8 cellular contexts compared by ENCODE assay signal in genomic region chr14:52920411-52920810, GRCh38. TPM values are rescaled to one million over a fixed set of nuclear protein-coding genes. Genes with fewer than 3 reads are reported as not detected.
DNase-seq lines count a peak whose midpoint lies in the region; ATAC-seq and TF ChIP-seq lines count a peak whose summit lies in the region.
"Not testable (repeated sequence)": the region's sequence is repeated elsewhere in the genome, so short reads cannot be mapped to it uniquely, and the experiment has no call there.

No MANE protein-coding gene starts in this region.

- H3K4me1 ChIP-seq in CD8-positive, alpha-beta memory T cell (ENCODE audit: insufficient read depth, low read length): peaks cover 21% of the 10 kb centered on the region
- H3K4me1 ChIP-seq in Loucy (ENCODE audit: insufficient read depth, low read length, poor library complexity, severe bottlenecking) (peaks cover 71% of the 10 kb centered on the region), adipocyte (ENCODE audit: control insufficient read depth, insufficient read depth, low read length) (peaks cover 84% of the 10 kb centered on the region), gastrocnemius medialis (peaks cover 58 to 71% of the 10 kb centered on the region in 2 donors), tibial artery (peaks cover 0 to 100% (median 73%) of the 10 kb centered on the region in 4 donors)

- not testable (repeated sequence) for H3F3A ChIP-seq in Loucy (ENCODE audit: low read depth)

- H3K4me1 Mint-ChIP-seq in CD8-positive, alpha-beta memory T cell: peaks cover 28 to 41% (median 38%) of the 10 kb centered on the region in 3 donors
- peaks cover 31 to 47% of the 10 kb centered on the region in 2 donors for H3K4me1 Mint-ChIP-seq in natural killer cell treated with Interleukin-12 subunit alpha and Interleukin-12 subunit beta and Interleukin-15 and Interleukin-18, amount 100 ng/mL, for 72 hours (ENCODE audit: low read depth in 2 of 2)

- peaks cover 13% of the 10 kb centered on the region; the same call in 1 of the 2 replicates for H3K79me2 ChIP-seq in Loucy (ENCODE audit: insufficient read depth, low read length)

- H3K4me3 ChIP-seq in CD8-positive, alpha-beta memory T cell (ENCODE audit: low read length); Loucy (ENCODE audit: low read length, poor library complexity, severe bottlenecking); adipocyte (ENCODE audit: low read length); gastrocnemius medialis; tibial artery: not testable (repeated sequence)

- H2AFZ ChIP-seq in Loucy (ENCODE audit: low read length): 0 out of 2 replicates have a peak overlapping the region, but pooled peaks have one; percentile 14

- intact Hi-C loops in gastrocnemius medialis (cut with DNase I; ENCODE audit: low total_unique reads); tibial artery (cut with DNase I; ENCODE audit: low total_unique reads): not testable (repeated sequence)

- H3K36me3 ChIP-seq in CD8-positive, alpha-beta memory T cell (ENCODE audit: insufficient read depth, low read length); Loucy (ENCODE audit: insufficient read depth, low read length); gastrocnemius medialis; tibial artery: not testable (repeated sequence)
- peaks cover 29% of the 10 kb centered on the region for H3K36me3 ChIP-seq in adipocyte (ENCODE audit: control insufficient read depth, insufficient read depth, low read length, severe bottlenecking)

- not testable (repeated sequence) for TF ChIP-seq POLR2A in gastrocnemius medialis (IDR thresholded peaks at IDR 0.05)

- H4K20me1 ChIP-seq in Loucy (ENCODE audit: insufficient read depth, low read length, poor library complexity, severe bottlenecking): not testable (repeated sequence)

- not testable (repeated sequence) for H3K9me2 ChIP-seq in Loucy (replicated peaks; ENCODE audit: low read depth, low read length)

- CTCF ChIA-PET in CD8-positive, alpha-beta memory T cell (lab: Charles Lee): interaction anchor here (2.5 kb wide), 1 partner anchor 40 kb away, joined by 19 read pairs; no protein-coding TSS in a partner anchor

- H3K27me3 ChIP-seq in CD8-positive, alpha-beta memory T cell (ENCODE audit: insufficient read depth, low read length, poor library complexity, severe bottlenecking); Loucy (ENCODE audit: insufficient read depth, low read length, poor library complexity, severe bottlenecking); adipocyte (replicated peaks; ENCODE audit: control insufficient read depth, insufficient read depth, low read length); gastrocnemius medialis; tibial artery: not testable (repeated sequence)

- ATAC-seq in natural killer cell treated with Interleukin-12 subunit alpha and Interleukin-12 subunit beta and Interleukin-15 and Interleukin-18, amount 100 ng/mL, for 72 hours; gastrocnemius medialis: not testable (repeated sequence)

- POLR2A ChIA-PET in CD8-positive, alpha-beta memory T cell (lab: Charles Lee): not testable (repeated sequence)

- H3K9ac ChIP-seq in Loucy (ENCODE audit: low read depth, low read length, poor library complexity, severe bottlenecking): not testable (repeated sequence)
- peak overlapping the region; percentile 30 for H3K9ac ChIP-seq in adipocyte (ENCODE audit: low read length)

- not testable (repeated sequence) for H3K4me2 ChIP-seq in Loucy (ENCODE audit: low read depth, low read length, poor library complexity, severe bottlenecking)

- not testable (repeated sequence) for H3K27ac ChIP-seq in CD8-positive, alpha-beta memory T cell (ENCODE audit: low read depth, low read length)
- H3K27ac ChIP-seq in epithelial cell of prostate: peak overlapping the region; percentile 93
- peak overlapping the region in 3 of 4 donors; percentile 59 to 65 (median 65) for H3K27ac ChIP-seq in gastrocnemius medialis
- peak overlapping the region; percentile 71 to 73 for H3K27ac ChIP-seq in tibial artery

- not testable (repeated sequence) for TF ChIP-seq CTCF in Loucy (conservative IDR thresholded peaks at IDR 0.05; ENCODE audit: low read length); gastrocnemius medialis (IDR thresholded peaks at IDR 0.05 in 4 of 5, conservative IDR thresholded peaks at IDR 0.05 in 1 of 5); tibial artery (IDR thresholded peaks at IDR 0.05)

- H3K9me3 Mint-ChIP-seq in CD8-positive, alpha-beta memory T cell; natural killer cell treated with Interleukin-12 subunit alpha and Interleukin-12 subunit beta and Interleukin-15 and Interleukin-18, amount 100 ng/mL, for 72 hours: not testable (repeated sequence)

- H3K36me3 Mint-ChIP-seq in CD8-positive, alpha-beta memory T cell; natural killer cell treated with Interleukin-12 subunit alpha and Interleukin-12 subunit beta and Interleukin-15 and Interleukin-18, amount 100 ng/mL, for 72 hours: not testable (repeated sequence)

- H3K4me3 Mint-ChIP-seq in CD8-positive, alpha-beta memory T cell; natural killer cell treated with Interleukin-12 subunit alpha and Interleukin-12 subunit beta and Interleukin-15 and Interleukin-18, amount 100 ng/mL, for 72 hours: not testable (repeated sequence)

- not testable (repeated sequence) for H3K27me3 Mint-ChIP-seq in CD8-positive, alpha-beta memory T cell; natural killer cell treated with Interleukin-12 subunit alpha and Interleukin-12 subunit beta and Interleukin-15 and Interleukin-18, amount 100 ng/mL, for 72 hours

- H3K9me3 ChIP-seq in CD8-positive, alpha-beta memory T cell (ENCODE audit: low read length); Loucy (ENCODE audit: insufficient read depth, low read depth, low read length); adipocyte (ENCODE audit: control insufficient read depth, low read length); gastrocnemius medialis; tibial artery: not testable (repeated sequence)

- H3K27ac Mint-ChIP-seq in CD8-positive, alpha-beta memory T cell: peak overlapping the region in 5 of 8 donors; percentile 19 to 99 (median 92)
- H3K27ac Mint-ChIP-seq in natural killer cell treated with Interleukin-12 subunit alpha and Interleukin-12 subunit beta and Interleukin-15 and Interleukin-18, amount 100 ng/mL, for 72 hours: peak overlapping the region; percentile 70 to 89

- DNase-seq in CD8-positive, alpha-beta memory T cell; adipocyte (ENCODE audit: low read depth); epithelial cell of prostate (ENCODE audit: low read depth, low spot score); natural killer cell treated with Interleukin-12 subunit alpha and Interleukin-12 subunit beta and Interleukin-15 and Interleukin-18, amount 100 ng/mL, for 72 hours (ENCODE audit: low spot score); gastrocnemius medialis; tibial artery: not testable (repeated sequence)
- DNase-seq in kidney tubule cell (ENCODE audit: low spot score): peak; percentile 45

- in situ Hi-C loops in gastrocnemius medialis (cut with MboI; ENCODE audit: low sequenced_read_pairs in 4 of 4): not testable (repeated sequence)

RNA-seq across cellular contexts. Expression of gene FERMT2, which starts 30.4 kb away (rescaled TPM):
- total RNA-seq in CD8-positive, alpha-beta memory T cell: 1 to 10 TPM in 1 of 2 experiments, under 1 TPM in 1; 0.93 to 1.7 TPM
- 0.51 TPM for polyA plus RNA-seq in CD8-positive, alpha-beta memory T cell
- total RNA-seq in natural killer cell treated with Interleukin-12 subunit alpha and Interleukin-12 subunit beta and Interleukin-15 and Interleukin-18, amount 100 ng/mL, for 72 hours: under 1 TPM; 0.62 to 0.78 TPM
- 10 to 100 TPM; 44.0 to 75.9 (median 59.7) TPM for total RNA-seq in gastrocnemius medialis

Comparison
In these comparisons a context has a peak if more than half of its experiments do, and no peak if none do; other contexts are left out.
1. RNA of gene FERMT2, which starts 30.4 kb away (total RNA-seq): 44.0 to 75.9 TPM in gastrocnemius medialis; 0.93 to 1.7 TPM in CD8-positive, alpha-beta memory T cell and 0.62 to 0.78 TPM in natural killer cell treated with Interleukin-12 subunit alpha and Interleukin-12 subunit beta and Interleukin-15 and Interleukin-18, amount 100 ng/mL, for 72 hours; every median in the first group is over 10 times any median in the second.